ENCODE assay signal across 2 cellular contexts in the genomic region with DNA sequence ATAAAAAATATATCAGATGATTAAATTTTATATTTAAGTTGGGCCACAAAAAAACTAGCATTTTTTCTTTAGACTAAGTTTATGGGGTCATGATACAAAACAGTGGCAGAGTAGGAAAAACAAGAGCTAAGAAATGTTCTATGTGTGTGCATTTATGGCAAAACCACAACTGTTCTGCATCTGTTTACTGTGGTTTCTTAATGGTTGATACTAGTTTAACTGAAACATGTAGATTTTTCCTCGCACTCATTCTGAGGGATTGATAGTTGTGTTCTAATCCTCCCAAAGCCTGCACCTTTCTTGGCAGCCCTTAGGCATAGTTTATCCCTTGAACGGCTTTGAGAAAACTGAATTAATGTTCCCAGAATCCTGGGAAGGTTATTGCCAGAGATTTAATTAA.
TF ChIP-seq lines count a peak whose summit lies in the region.

No MANE protein-coding gene starts in this region.

TF ChIP-seq in HepG2, 621 proteins besides CTCF, POLR2A, EP300 and RAD21 (continued from another document):
- TF ChIP-seq, protein P1, sequence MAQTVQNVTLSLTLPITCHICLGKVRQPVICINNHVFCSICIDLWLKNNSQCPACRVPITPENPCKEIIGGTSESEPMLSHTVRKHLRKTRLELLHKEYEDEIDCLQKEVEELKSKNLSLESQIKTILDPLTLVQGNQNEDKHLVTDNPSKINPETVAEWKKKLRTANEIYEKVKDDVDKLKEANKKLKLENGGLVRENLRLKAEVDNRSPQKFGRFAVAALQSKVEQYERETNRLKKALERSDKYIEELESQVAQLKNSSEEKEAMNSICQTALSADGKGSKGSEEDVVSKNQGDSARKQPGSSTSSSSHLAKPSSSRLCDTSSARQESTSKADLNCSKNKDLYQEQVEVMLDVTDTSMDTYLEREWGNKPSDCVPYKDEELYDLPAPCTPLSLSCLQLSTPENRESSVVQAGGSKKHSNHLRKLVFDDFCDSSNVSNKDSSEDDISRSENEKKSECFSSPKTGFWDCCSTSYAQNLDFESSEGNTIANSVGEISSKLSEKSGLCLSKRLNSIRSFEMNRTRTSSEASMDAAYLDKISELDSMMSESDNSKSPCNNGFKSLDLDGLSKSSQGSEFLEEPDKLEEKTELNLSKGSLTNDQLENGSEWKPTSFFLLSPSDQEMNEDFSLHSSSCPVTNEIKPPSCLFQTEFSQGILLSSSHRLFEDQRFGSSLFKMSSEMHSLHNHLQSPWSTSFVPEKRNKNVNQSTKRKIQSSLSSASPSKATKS (CRISPR knock-in tag; IDR thresholded peaks at IDR 0.05), result no peak
- TF ChIP-seq ZMAT3 (CRISPR knock-in tag; conservative IDR thresholded peaks at IDR 0.05) (no peak), CC2D1A (CRISPR knock-in tag; IDR thresholded peaks at IDR 0.05) (no peak), ATF7-NPFF (CRISPR knock-in tag; IDR thresholded peaks at IDR 0.05; ENCODE audit: low read depth) (no peak), ESRRA (CRISPR knock-in tag; IDR thresholded peaks at IDR 0.05; ENCODE audit: low read depth) (no peak), CHD2 (IDR thresholded peaks at IDR 0.05; ENCODE audit: low read depth, low read length) (no peak), KDM5A (IDR thresholded peaks at IDR 0.05; ENCODE audit: borderline replicate concordance, low read length) (no peak), KLF15 (CRISPR knock-in tag; IDR thresholded peaks at IDR 0.05; ENCODE audit: borderline replicate concordance) (no peak)
- TF ChIP-seq, protein P2, sequence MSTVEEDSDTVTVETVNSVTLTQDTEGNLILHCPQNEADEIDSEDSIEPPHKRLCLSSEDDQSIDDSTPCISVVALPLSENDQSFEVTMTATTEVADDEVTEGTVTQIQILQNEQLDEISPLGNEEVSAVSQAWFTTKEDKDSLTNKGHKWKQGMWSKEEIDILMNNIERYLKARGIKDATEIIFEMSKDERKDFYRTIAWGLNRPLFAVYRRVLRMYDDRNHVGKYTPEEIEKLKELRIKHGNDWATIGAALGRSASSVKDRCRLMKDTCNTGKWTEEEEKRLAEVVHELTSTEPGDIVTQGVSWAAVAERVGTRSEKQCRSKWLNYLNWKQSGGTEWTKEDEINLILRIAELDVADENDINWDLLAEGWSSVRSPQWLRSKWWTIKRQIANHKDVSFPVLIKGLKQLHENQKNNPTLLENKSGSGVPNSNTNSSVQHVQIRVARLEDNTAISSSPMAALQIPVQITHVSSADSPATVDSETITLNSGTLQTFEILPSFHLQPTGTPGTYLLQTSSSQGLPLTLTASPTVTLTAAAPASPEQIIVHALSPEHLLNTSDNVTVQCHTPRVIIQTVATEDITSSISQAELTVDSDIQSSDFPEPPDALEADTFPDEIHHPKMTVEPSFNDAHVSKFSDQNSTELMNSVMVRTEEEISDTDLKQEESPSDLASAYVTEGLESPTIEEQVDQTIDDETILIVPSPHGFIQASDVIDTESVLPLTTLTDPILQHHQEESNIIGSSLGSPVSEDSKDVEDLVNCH (CRISPR knock-in tag; IDR thresholded peaks at IDR 0.05), result no peak

TF ChIP-seq in SK-N-SH treated with all-trans-retinoic acid at 6 μM for 48 hours, 23 proteins besides CTCF, POLR2A, EP300 and RAD21 (continued from another document):
- TF ChIP-seq ZNF565 (CRISPR knock-in tag; conservative IDR thresholded peaks at IDR 0.05; ENCODE audit: low read depth), result no peak
- no peak for TF ChIP-seq BACH2 (CRISPR knock-in tag; IDR thresholded peaks at IDR 0.05; ENCODE audit: borderline replicate concordance)
- no peak for TF ChIP-seq OSR1 (CRISPR knock-in tag; IDR thresholded peaks at IDR 0.05)
- TF ChIP-seq SNAI2 (CRISPR knock-in tag; IDR thresholded peaks at IDR 0.05), result no peak; the same call in 1 of the 2 replicates
- no peak for TF ChIP-seq RARB (CRISPR knock-in tag; IDR thresholded peaks at IDR 0.05)
- peak; percentile 86; the same call in 1 of the 2 replicates for TF ChIP-seq ISL1 (CRISPR knock-in tag; IDR thresholded peaks at IDR 0.05)
- TF ChIP-seq, protein P3, sequence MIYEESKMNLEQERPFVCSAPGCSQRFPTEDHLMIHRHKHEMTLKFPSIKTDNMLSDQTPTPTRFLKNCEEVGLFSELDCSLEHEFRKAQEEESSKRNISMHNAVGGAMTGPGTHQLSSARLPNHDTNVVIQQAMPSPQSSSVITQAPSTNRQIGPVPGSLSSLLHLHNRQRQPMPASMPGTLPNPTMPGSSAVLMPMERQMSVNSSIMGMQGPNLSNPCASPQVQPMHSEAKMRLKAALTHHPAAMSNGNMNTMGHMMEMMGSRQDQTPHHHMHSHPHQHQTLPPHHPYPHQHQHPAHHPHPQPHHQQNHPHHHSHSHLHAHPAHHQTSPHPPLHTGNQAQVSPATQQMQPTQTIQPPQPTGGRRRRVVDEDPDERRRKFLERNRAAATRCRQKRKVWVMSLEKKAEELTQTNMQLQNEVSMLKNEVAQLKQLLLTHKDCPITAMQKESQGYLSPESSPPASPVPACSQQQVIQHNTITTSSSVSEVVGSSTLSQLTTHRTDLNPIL (CRISPR knock-in tag; IDR thresholded peaks at IDR 0.05; ENCODE audit: low read depth), result no peak
- TF ChIP-seq, protein P4, sequence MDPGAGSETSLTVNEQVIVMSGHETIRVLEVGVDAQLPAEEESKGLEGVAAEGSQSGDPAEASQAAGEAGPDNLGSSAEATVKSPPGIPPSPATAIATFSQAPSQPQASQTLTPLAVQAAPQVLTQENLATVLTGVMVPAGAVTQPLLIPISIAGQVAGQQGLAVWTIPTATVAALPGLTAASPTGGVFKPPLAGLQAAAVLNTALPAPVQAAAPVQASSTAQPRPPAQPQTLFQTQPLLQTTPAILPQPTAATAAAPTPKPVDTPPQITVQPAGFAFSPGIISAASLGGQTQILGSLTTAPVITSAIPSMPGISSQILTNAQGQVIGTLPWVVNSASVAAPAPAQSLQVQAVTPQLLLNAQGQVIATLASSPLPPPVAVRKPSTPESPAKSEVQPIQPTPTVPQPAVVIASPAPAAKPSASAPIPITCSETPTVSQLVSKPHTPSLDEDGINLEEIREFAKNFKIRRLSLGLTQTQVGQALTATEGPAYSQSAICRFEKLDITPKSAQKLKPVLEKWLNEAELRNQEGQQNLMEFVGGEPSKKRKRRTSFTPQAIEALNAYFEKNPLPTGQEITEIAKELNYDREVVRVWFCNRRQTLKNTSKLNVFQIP (CRISPR knock-in tag; IDR thresholded peaks at IDR 0.05; ENCODE audit: borderline replicate concordance, low read depth), result no peak
- TF ChIP-seq ESRRG (CRISPR knock-in tag; IDR thresholded peaks at IDR 0.05), result no peak
- no peak; the same call in 1 of the 2 replicates for TF ChIP-seq TCF4 (CRISPR knock-in tag; IDR thresholded peaks at IDR 0.05; ENCODE audit: borderline replicate concordance)
- TF ChIP-seq ZNF70 (CRISPR knock-in tag; IDR thresholded peaks at IDR 0.05), result no peak
